In the genomic region with DNA sequence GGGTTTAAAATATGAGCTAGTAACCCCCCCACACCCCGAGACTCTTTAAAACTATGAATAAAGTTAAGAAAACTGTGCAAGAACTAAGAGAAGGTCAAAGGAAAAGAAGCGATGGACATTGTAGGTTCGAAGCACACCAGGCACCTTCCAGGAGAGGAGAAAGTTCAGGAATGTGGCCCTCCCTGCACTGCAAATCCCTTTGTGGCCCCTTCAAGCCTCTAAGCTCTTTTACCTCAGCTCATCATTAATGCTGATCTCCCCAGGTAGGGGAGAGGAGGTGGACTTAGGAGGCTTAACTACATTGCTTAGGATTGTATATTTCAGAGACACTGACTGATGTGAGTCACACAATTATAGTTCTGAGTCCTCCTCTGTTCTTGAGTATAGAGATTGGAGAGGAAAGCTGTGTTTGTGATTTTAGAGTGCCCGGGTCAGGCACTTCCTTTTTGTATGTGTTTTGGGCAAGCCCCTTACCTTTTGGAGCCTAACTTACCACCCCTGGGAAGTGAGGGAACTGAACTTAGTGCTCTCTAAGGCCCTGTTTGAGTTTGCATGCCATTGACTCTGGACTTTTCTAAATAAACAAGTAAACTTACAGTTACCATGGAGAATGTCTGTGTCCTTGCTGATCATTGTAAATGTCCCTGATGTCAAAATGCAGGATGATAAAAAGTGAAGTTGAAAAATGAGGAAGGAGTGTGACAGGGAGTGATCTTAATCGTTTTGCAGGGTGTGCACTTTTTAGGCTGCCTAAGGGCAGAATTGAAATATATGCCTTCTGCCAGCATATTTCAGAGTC, we compare ENCODE assay signal across 10 cellular contexts.
A peak's percentile ranks its signal among the peaks of the same experiment; 100 is the strongest.
DNase-seq lines count a peak whose midpoint lies in the region; ATAC-seq and TF ChIP-seq lines count a peak whose summit lies in the region.
"Had no signal": no experiment of that assay in that cellular context is flagged by ENCODE, and none has a peak within 500 bp of the region (broad histone marks: within the 10 kb centered on the region; RNA-seq: fewer than 3 reads in every experiment).

No MANE protein-coding gene starts in this region.

- H3K27me3 Mint-ChIP-seq in T-helper 2 cell treated with Interferon-gamma antibody and Interleukin-4, amounts not matched to agents 5 μg/mL and 100 μg/mL, for 36 hours (ENCODE audit: low read depth): peaks cover 9% of the 10 kb centered on the region
- peaks cover 2% of the 10 kb centered on the region for H3K27me3 Mint-ChIP-seq in activated CD8-positive, alpha-beta T cell treated with anti-CD3 and anti-CD28 coated beads, Interleukin-2, amount 10 ng/mL, durations not matched to agents 7 days and 5 days (ENCODE audit: low read depth)

- H3K4me1 ChIP-seq in mesendoderm (ENCODE audit: control insufficient read depth, low read depth, low read length) (no peaks in the 10 kb centered on the region), tibial nerve (no peaks in the 10 kb centered on the region)

- no peak overlapping the region for H4K5ac ChIP-seq in mesendoderm (ENCODE audit: low read length)

- H3K4me1 Mint-ChIP-seq in T-helper 2 cell treated with Interferon-gamma antibody and Interleukin-4, amounts not matched to agents 5 μg/mL and 100 μg/mL, for 36 hours (ENCODE audit: low read depth): no peaks in the 10 kb centered on the region
- H3K4me1 Mint-ChIP-seq in activated CD8-positive, alpha-beta T cell treated with anti-CD3 and anti-CD28 coated beads, Interleukin-2, amount 10 ng/mL, durations not matched to agents 7 days and 5 days (ENCODE audit: low read depth): peaks cover 3% of the 10 kb centered on the region

- H3K27ac ChIP-seq in brain microvascular endothelial cell: peak overlapping the region; percentile 87
- no peak overlapping the region for H3K27ac ChIP-seq in mesendoderm (ENCODE audit: low read depth, low read length)
- H3K27ac ChIP-seq in tibial nerve: peak overlapping the region in 2 of 4 donors; percentile 4 to 58

- H3K18ac ChIP-seq in mesendoderm (ENCODE audit: low read length): no peak overlapping the region

- H4K8ac ChIP-seq in mesendoderm (ENCODE audit: low read depth, low read length): no peak overlapping the region

- WGBS in mesendoderm (ENCODE audit: extremely low coverage, insufficient coverage, low lambda C conversion rate): no CpG with 5 or more reads among the region's 5 CpGs
- 68 to 75% methylated on average over 5 of the region's 5 CpGs for WGBS in tibial nerve, 2 donors

- H3K27me3 ChIP-seq in brain microvascular endothelial cell (replicated peaks) (no peaks in the 10 kb centered on the region), mesendoderm (ENCODE audit: insufficient read depth, low read length, poor library complexity) (no peaks in the 10 kb centered on the region), tibial nerve (no peaks in the 10 kb centered on the region)

- POLR2A ChIA-PET in activated CD8-positive, alpha-beta T cell treated with anti-CD3 and anti-CD28 coated beads, Interleukin-2, amount 10 ng/mL, durations not matched to agents 7 days and 5 days (lab: Charles Lee): no interaction called here

- no peak overlapping the region for H3K4me3 ChIP-seq in AG10803 (ENCODE audit: low read length)
- H3K4me3 ChIP-seq in brain microvascular endothelial cell (ENCODE audit: low read depth, low read length): no peak overlapping the region
- no peak overlapping the region for H3K4me3 ChIP-seq in mesendoderm (ENCODE audit: low read length)
- no peak overlapping the region for H3K4me3 ChIP-seq in tibial nerve

- no peak overlapping the region for H3K4ac ChIP-seq in mesendoderm (ENCODE audit: low read depth, low read length)

- TF ChIP-seq CTCF in AG10803 (conservative IDR thresholded peaks at IDR 0.05; ENCODE audit: low read length) (no peak), brain microvascular endothelial cell (IDR thresholded peaks at IDR 0.05; ENCODE audit: low read depth, low read length, missing control alignments) (no peak), tibial nerve (IDR thresholded peaks at IDR 0.05) (no peak)

- no peak overlapping the region for H2BK5ac ChIP-seq in mesendoderm (ENCODE audit: low read length)

- no peaks in the 10 kb centered on the region for H3K79me1 ChIP-seq in mesendoderm (ENCODE audit: low read length)

- H3K27ac Mint-ChIP-seq in T-helper 2 cell treated with Interferon-gamma antibody and Interleukin-4, amounts not matched to agents 5 μg/mL and 100 μg/mL, for 36 hours: no peak overlapping the region
- no peak overlapping the region for H3K27ac Mint-ChIP-seq in activated CD8-positive, alpha-beta T cell treated with anti-CD3 and anti-CD28 coated beads, Interleukin-2, amount 10 ng/mL, durations not matched to agents 7 days and 5 days
- H3K27ac Mint-ChIP-seq: CD8-positive, alpha-beta T cell had no signal

- CTCF ChIA-PET in activated CD8-positive, alpha-beta T cell treated with anti-CD3 and anti-CD28 coated beads, Interleukin-2, amount 10 ng/mL, durations not matched to agents 7 days and 5 days (lab: Charles Lee): no interaction called here

- H3K9me3 Mint-ChIP-seq in T-helper 2 cell treated with Interferon-gamma antibody and Interleukin-4, amounts not matched to agents 5 μg/mL and 100 μg/mL, for 36 hours: no peaks in the 10 kb centered on the region
- no peaks in the 10 kb centered on the region for H3K9me3 Mint-ChIP-seq in activated CD8-positive, alpha-beta T cell treated with anti-CD3 and anti-CD28 coated beads, Interleukin-2, amount 10 ng/mL, durations not matched to agents 7 days and 5 days (ENCODE audit: insufficient read depth)
- H3K9me3 Mint-ChIP-seq: CD8-positive, alpha-beta T cell had no signal

- H3K36me3 ChIP-seq in brain microvascular endothelial cell (replicated peaks) (no peaks in the 10 kb centered on the region), mesendoderm (ENCODE audit: control insufficient read depth, insufficient read depth, low read length) (no peaks in the 10 kb centered on the region), tibial nerve (no peaks in the 10 kb centered on the region)

- ATAC-seq in GM21737 (IDR thresholded peaks at IDR 0.05; ENCODE audit: unreplicated experiment): no peak
- ATAC-seq in activated CD8-positive, alpha-beta T cell treated with anti-CD3 and anti-CD28 coated beads, Interleukin-2, amount 10 ng/mL, durations not matched to agents 7 days and 5 days: no peak

- H3K79me2 ChIP-seq in mesendoderm (ENCODE audit: control insufficient read depth, insufficient read depth, low read length): no peaks in the 10 kb centered on the region

- peak in 1 of 2 donors; percentile 68 for TF ChIP-seq EP300 in tibial nerve (IDR thresholded peaks at IDR 0.05)

- no peak overlapping the region for H2BK120ac ChIP-seq in mesendoderm (ENCODE audit: low read depth, low read length)

- H3K4me3 Mint-ChIP-seq in T-helper 2 cell treated with Interferon-gamma antibody and Interleukin-4, amounts not matched to agents 5 μg/mL and 100 μg/mL, for 36 hours: no peak overlapping the region
- H3K4me3 Mint-ChIP-seq in activated CD8-positive, alpha-beta T cell treated with anti-CD3 and anti-CD28 coated beads, Interleukin-2, amount 10 ng/mL, durations not matched to agents 7 days and 5 days: no peak overlapping the region
- H3K4me3 Mint-ChIP-seq: CD8-positive, alpha-beta T cell had no signal

- no peaks in the 10 kb centered on the region for H3K36me3 Mint-ChIP-seq in T-helper 2 cell treated with Interferon-gamma antibody and Interleukin-4, amounts not matched to agents 5 μg/mL and 100 μg/mL, for 36 hours (ENCODE audit: low read depth)
- H3K36me3 Mint-ChIP-seq in activated CD8-positive, alpha-beta T cell treated with anti-CD3 and anti-CD28 coated beads, Interleukin-2, amount 10 ng/mL, durations not matched to agents 7 days and 5 days (ENCODE audit: low read depth): no peaks in the 10 kb centered on the region
- H3K36me3 Mint-ChIP-seq: CD8-positive, alpha-beta T cell had no signal

- peak; percentile 11 for DNase-seq in AG10803 (ENCODE audit: low read depth)
- DNase-seq in NCI-H226: peak; percentile 27
- peak; percentile 42 for DNase-seq in brain microvascular endothelial cell
- DNase-seq in mesendoderm: peak; percentile 19
- no peak for DNase-seq in T-helper 2 cell treated with Interferon-gamma antibody and Interleukin-4, amounts not matched to agents 5 μg/mL and 100 μg/mL, for 36 hours (ENCODE audit: low spot score)
- DNase-seq in activated CD8-positive, alpha-beta T cell treated with anti-CD3 and anti-CD28 coated beads, Interleukin-2, amount 10 ng/mL, durations not matched to agents 7 days and 5 days: no peak
- no peak for DNase-seq in tibial nerve (ENCODE audit: low spot score in 2 of 2)
- DNase-seq: NCI-H345 had no signal

- H3K9ac ChIP-seq in mesendoderm (ENCODE audit: low read length): no peak overlapping the region

- TF ChIP-seq POLR2A in tibial nerve (IDR thresholded peaks at IDR 0.05): no peak

- no peak overlapping the region for H2BK15ac ChIP-seq in mesendoderm (replicated peaks; ENCODE audit: low read depth)

- H3K4me2 ChIP-seq in mesendoderm (ENCODE audit: low read length): no peak overlapping the region

- no peaks in the 10 kb centered on the region for H3K9me3 ChIP-seq in tibial nerve

- no peak overlapping the region for H3K56ac ChIP-seq in mesendoderm (ENCODE audit: low read length)

- no peak overlapping the region for H3K23ac ChIP-seq in mesendoderm (ENCODE audit: low read length)

- in situ Hi-C loops in brain microvascular endothelial cell (cut with HindIII; ENCODE audit: low pct_ligation_motif_present, low sequenced_read_pairs): no loop called here

- H2AK5ac ChIP-seq in mesendoderm (ENCODE audit: low read length): no peak overlapping the region

Comparison
In these comparisons a context has a peak if more than half of its experiments do, and no peak if none do; other contexts are left out.
1. DNase-seq: peak in AG10803 (single experiment), NCI-H226 (single experiment), brain microvascular endothelial cell (single experiment) and mesendoderm (single experiment); none in T-helper 2 cell treated with Interferon-gamma antibody and Interleukin-4, amounts not matched to agents 5 μg/mL and 100 μg/mL, for 36 hours (single experiment), activated CD8-positive, alpha-beta T cell treated with anti-CD3 and anti-CD28 coated beads, Interleukin-2, amount 10 ng/mL, durations not matched to agents 7 days and 5 days (single experiment) and tibial nerve (0 of 2).